In genomic region chr7:131225619-131226101, GRCh38 we compare ENCODE assay signal across 1 cellular context.
TF ChIP-seq lines count a peak whose summit lies in the region.

No MANE protein-coding gene starts in this region.

TF ChIP-seq in A549, 52 proteins besides CTCF, POLR2A, EP300 and RAD21 (continued from another document):
- TF ChIP-seq REST (IDR thresholded peaks at IDR 0.05) (no peak), NR3C1 (IDR thresholded peaks at IDR 0.05) (no peak), SREBF2 (IDR thresholded peaks at IDR 0.05) (no peak), EHMT2 (IDR thresholded peaks at IDR 0.05; ENCODE audit: low read depth) (no peak), JUNB (IDR thresholded peaks at IDR 0.05) (peak; percentile 35), CBX8 (IDR thresholded peaks at IDR 0.05) (no peak), FOXS1 (CRISPR knock-in tag; IDR thresholded peaks at IDR 0.05) (peak; percentile 51; the same call in 1 of the 2 replicates), CHD2 (IDR thresholded peaks at IDR 0.05; ENCODE audit: low read length, partially characterized antibody) (no peak)
